24 cellular contexts compared by ENCODE assay signal in genomic region chr1:84957956-84958355, GRCh38. TPM values are rescaled to one million over a fixed set of nuclear protein-coding genes. Genes with fewer than 3 reads are reported as not detected.
"Had no signal": no experiment of that assay in that cellular context is flagged by ENCODE, and none has a peak within 500 bp of the region (broad histone marks: within the 10 kb centered on the region; RNA-seq: fewer than 3 reads in every experiment).

No MANE protein-coding gene starts in this region.

- H3K27me3 ChIP-seq: esophagus squamous epithelium, ovary, right atrium auricular region, sigmoid colon, tibial artery, upper lobe of left lung, uterus had no signal

- H3K36me3 Mint-ChIP-seq: mesothelial cell of epicardium, natural killer cell had no signal

- H3K9me3 ChIP-seq: esophagus squamous epithelium, heart left ventricle, ovary, right atrium auricular region, sigmoid colon, tibial artery, upper lobe of left lung, uterus had no signal

- H3K27ac Mint-ChIP-seq: mesothelial cell of epicardium; natural killer cell; stimulated activated naive CD8-positive, alpha-beta T cell treated with anti-CD3 and anti-CD28 coated beads, Interleukin-15, Interleukin-2, amounts not matched to agents 100 ng/mL and 50 ng/mL, for 24 hours had no signal

- H3K36me3 ChIP-seq: esophagus squamous epithelium, heart left ventricle, ovary, right atrium auricular region, sigmoid colon, tibial artery, upper lobe of left lung, uterus had no signal

- H3K4me3 ChIP-seq: esophagus squamous epithelium, heart left ventricle, ovary, right atrium auricular region, sigmoid colon, tibial artery, upper lobe of left lung, uterus had no signal

- H3K27ac ChIP-seq: epithelial cell of prostate, esophagus squamous epithelium, heart left ventricle, ovary, right atrium auricular region, sigmoid colon, tibial artery, upper lobe of left lung, uterus had no signal

- FAIRE-seq: endometrium, frontal cortex, islet of Langerhans had no signal

- ATAC-seq: heart left ventricle, left lobe of liver, natural killer cell had no signal

- H3K4me3 Mint-ChIP-seq: mesothelial cell of epicardium; natural killer cell; neural crest cell; stimulated activated naive CD8-positive, alpha-beta T cell treated with anti-CD3 and anti-CD28 coated beads, Interleukin-15, Interleukin-2, amounts not matched to agents 100 ng/mL and 50 ng/mL, for 24 hours had no signal

- H3K4me1 ChIP-seq: esophagus squamous epithelium, uterus had no signal

- H3K9me3 Mint-ChIP-seq: mesothelial cell of epicardium; natural killer cell; neural crest cell; stimulated activated naive CD8-positive, alpha-beta T cell treated with anti-CD3 and anti-CD28 coated beads, Interleukin-15, Interleukin-2, amounts not matched to agents 100 ng/mL and 50 ng/mL, for 24 hours had no signal

- H3K4me1 Mint-ChIP-seq: natural killer cell, neural crest cell had no signal

- DNase-seq: effector memory CD4-positive, alpha-beta T cell; esophagus squamous epithelium; heart left ventricle; hippocampal formation; kidney glomerular epithelial cell; natural killer cell; ovary; sigmoid colon; small intestine; stimulated activated CD4-positive, alpha-beta T cell treated with anti-CD3 and anti-CD28 coated beads, Interleukin-2, amount 100 ng/mL, for 48 hours; tibial artery; upper lobe of left lung; uterus had no signal

RNA-seq across cellular contexts. Expression of gene MCOLN2, which starts 39.0 kb away (rescaled TPM):
- total RNA-seq: frontal cortex, glomerular endothelial cell, temporal lobe had no signal
- polyA plus RNA-seq: heart left ventricle had no signal
